Comparison of ENCODE assay signal across 11 cellular contexts in the genomic region with DNA sequence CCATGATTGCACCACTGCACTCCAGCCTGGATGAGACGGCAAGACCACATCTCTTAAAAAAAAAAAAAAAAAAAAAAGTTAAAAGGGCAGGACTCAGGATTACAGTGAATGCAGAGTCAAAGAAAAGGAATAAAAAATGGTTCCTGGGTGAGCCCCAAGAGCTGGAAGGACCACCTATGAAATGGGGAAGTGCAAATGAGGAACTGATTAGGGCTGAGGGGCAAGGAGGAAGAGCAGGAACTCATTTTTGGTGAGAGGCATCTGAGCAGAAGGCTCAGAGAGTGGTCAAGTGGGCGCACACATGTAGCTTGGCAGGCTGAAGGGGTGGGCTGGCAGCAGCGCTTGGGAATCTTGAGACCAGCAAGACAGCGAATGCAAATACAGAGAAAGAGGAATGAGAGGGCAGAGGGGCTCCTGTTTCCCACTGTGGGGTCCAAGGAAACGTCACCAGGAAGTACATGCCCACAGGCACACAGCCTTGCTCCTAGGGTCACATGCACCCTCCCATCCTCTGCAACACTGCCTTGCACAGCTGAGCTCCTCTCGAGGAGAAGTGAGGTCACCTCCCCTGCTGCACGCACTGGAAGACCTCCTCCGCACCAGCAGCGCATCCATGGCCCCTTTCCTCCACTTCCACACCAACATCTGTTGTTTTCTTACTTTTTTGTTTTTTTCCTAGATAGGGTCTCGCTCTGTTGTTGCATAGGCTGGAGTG. TPM values are rescaled to one million over a fixed set of nuclear protein-coding genes. Genes with fewer than 3 reads are reported as not detected.
DNase-seq lines count a peak whose midpoint lies in the region; ATAC-seq lines count a peak whose summit lies in the region.
"Had no signal": no experiment of that assay in that cellular context is flagged by ENCODE, and none has a peak within 500 bp of the region (broad histone marks: within the 10 kb centered on the region; RNA-seq: fewer than 3 reads in every experiment).

No MANE protein-coding gene starts in this region.

- DNase-seq in OCI-M1 (lab: John Stamatoyannopoulos, UW) = peak; percentile 32
- peak; percentile 56 for DNase-seq in naive B cell
- no peak for DNase-seq in glomerular visceral epithelial cell (ENCODE audit: extremely low spot score)
- DNase-seq in activated CD4-positive, alpha-beta T cell treated with anti-CD3 and anti-CD28 coated beads for 1 hour = no peak
- DNase-seq: brain microvascular endothelial cell, NCI-H1694 treated with DMSO at 0.1 percent for 48 hours, right cardiac atrium, SHP77 treated with DMSO at 0.1 percent for 48 hours had no signal

- peak overlapping the region; percentile 24 to 93 (median 86) for H3K4me3 Mint-ChIP-seq in naive B cell

- H3K4me1 Mint-ChIP-seq in naive B cell = peaks cover 20 to 44% (median 30%) of the 10 kb centered on the region in 3 donors

- no peaks in the 10 kb centered on the region for H3K9me3 Mint-ChIP-seq in naive B cell

- ATAC-seq in GM18861 (IDR thresholded peaks at IDR 0.05; ENCODE audit: unreplicated experiment) = peak; percentile 67
- ATAC-seq in HG02870 (IDR thresholded peaks at IDR 0.05; ENCODE audit: unreplicated experiment) = peak; percentile 72
- peak; percentile 94 for ATAC-seq in naive B cell (ENCODE audit: low read depth in 2 of 2)
- ATAC-seq in GM21381 (IDR thresholded peaks at IDR 0.05; ENCODE audit: unreplicated experiment) = no peak

- peaks cover 7 to 19% of the 10 kb centered on the region in 2 donors for H3K36me3 Mint-ChIP-seq in naive B cell

- H3K27ac Mint-ChIP-seq in naive B cell = peak overlapping the region; percentile 79 to 96 (median 88)

- H3K27me3 Mint-ChIP-seq in naive B cell = no peaks in the 10 kb centered on the region

RNA-seq across cellular contexts. Expression of a gene that starts 49.7 kb away (rescaled TPM):
- polyA plus RNA-seq in naive B cell (ENCODE audit: low read depth in 6 of 6) = 10 to 100 TPM; 48.4 to 83.6 (median 64.6) TPM

Comparison
In these comparisons a context has a peak if more than half of its experiments do, and no peak if none do; other contexts are left out.
1. DNase-seq: peak in OCI-M1 (single experiment) and naive B cell (single experiment); none in glomerular visceral epithelial cell (single experiment) and activated CD4-positive, alpha-beta T cell treated with anti-CD3 and anti-CD28 coated beads for 1 hour (single experiment).